ENCODE assay signal across 8 cellular contexts in the genomic region with DNA sequence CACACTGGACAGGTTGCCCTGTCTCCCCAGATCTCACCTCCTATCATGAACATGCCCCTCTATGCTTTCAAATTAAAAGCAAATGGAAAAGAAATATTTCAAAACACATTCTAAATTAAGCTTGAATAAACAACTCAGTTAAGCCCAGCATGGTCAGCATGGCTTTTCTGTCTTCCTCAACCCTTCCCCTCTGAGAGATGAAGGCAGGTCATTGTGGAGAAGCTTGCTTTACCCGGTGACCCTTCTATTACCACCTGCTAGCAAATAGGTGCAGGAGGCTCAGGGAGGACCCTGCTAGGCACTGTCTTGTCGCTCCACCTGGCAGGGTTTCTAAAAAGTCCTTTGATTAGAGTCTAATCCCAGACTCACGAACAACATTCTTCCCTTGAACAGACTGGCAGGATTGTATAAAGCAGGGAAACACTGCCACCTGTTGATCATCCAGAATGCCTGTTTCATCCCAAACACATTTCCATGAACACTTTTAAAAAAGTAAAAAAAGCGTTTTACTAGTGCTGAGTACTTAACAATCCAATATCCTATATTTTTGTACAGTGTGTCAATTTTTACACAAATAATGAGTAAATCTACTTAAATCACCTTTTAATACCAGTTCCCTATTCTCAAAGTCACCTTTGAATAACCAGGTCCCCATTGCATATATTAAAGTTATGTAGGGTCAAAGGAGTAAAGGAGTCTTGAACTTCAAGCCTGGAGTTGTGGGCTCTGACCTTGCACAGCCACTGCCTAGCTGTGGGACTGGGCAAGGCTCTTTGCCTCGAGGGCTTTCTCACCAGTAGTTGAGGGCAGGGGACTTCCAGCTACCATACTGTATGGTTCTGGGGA.
DNase-seq lines count a peak whose midpoint lies in the region; ATAC-seq and TF ChIP-seq lines count a peak whose summit lies in the region.

No MANE protein-coding gene starts in this region.

- no peaks in the 10 kb centered on the region for H3K4me1 ChIP-seq in MM.1S (ENCODE audit: low read length)

- H3K9me3 ChIP-seq in MM.1S (replicated peaks; ENCODE audit: insufficient read depth, low read length) (no peaks in the 10 kb centered on the region), SU-DHL-6 (ENCODE audit: insufficient read depth, low read length) (no peaks in the 10 kb centered on the region)

- H2AFZ ChIP-seq in MM.1S (ENCODE audit: low read length) = no peak overlapping the region
- no peak overlapping the region for H2AFZ ChIP-seq in SU-DHL-6 (ENCODE audit: low read depth, low read length, severe bottlenecking)

- peak; percentile 67 for TF ChIP-seq CTCF in MM.1S (IDR thresholded peaks at IDR 0.05; ENCODE audit: low read length)
- peak; percentile 40 for TF ChIP-seq CTCF in SU-DHL-6 (IDR thresholded peaks at IDR 0.05; ENCODE audit: insufficient read depth, low read length, poor library complexity, severe bottlenecking)
- TF ChIP-seq CTCF in progenitor cell of endocrine pancreas (IDR thresholded peaks at IDR 0.05; ENCODE audit: unreplicated experiment) = peak; percentile 85

- no peak for ATAC-seq in GM18907 (IDR thresholded peaks at IDR 0.05; ENCODE audit: unreplicated experiment)

- no peaks in the 10 kb centered on the region for H3K27me3 Mint-ChIP-seq in progenitor cell of endocrine pancreas

- H3K9me3 Mint-ChIP-seq in progenitor cell of endocrine pancreas (ENCODE audit: low read depth) = no peaks in the 10 kb centered on the region

- no peak overlapping the region for H3K27ac Mint-ChIP-seq in progenitor cell of endocrine pancreas

- no peaks in the 10 kb centered on the region for H3K27me3 ChIP-seq in MM.1S (replicated peaks; ENCODE audit: insufficient read depth, low read length)
- no peaks in the 10 kb centered on the region for H3K27me3 ChIP-seq in SU-DHL-6 (ENCODE audit: low read length)

- peaks cover 5% of the 10 kb centered on the region for H3K4me1 Mint-ChIP-seq in progenitor cell of endocrine pancreas (ENCODE audit: low read depth)

- H3K4me2 ChIP-seq in MM.1S (ENCODE audit: low read depth, low read length) = no peak overlapping the region
- H3K4me2 ChIP-seq in SU-DHL-6 (ENCODE audit: low read depth, low read length, poor library complexity, severe bottlenecking) = no peak overlapping the region

- no peak overlapping the region for H3K9ac ChIP-seq in MM.1S (ENCODE audit: low read length)
- no peak overlapping the region for H3K9ac ChIP-seq in SU-DHL-6 (ENCODE audit: low read length)

- no peak overlapping the region for H3K4me3 ChIP-seq in MM.1S (ENCODE audit: low read length)
- H3K4me3 ChIP-seq in SU-DHL-6 (ENCODE audit: insufficient read depth, low read length, poor library complexity, severe bottlenecking) = no peak overlapping the region

- H3F3A ChIP-seq in MM.1S (ENCODE audit: insufficient read depth, low read length) = no peaks in the 10 kb centered on the region
- no peaks in the 10 kb centered on the region for H3F3A ChIP-seq in SU-DHL-6 (ENCODE audit: insufficient read depth)

- H3K79me2 ChIP-seq in MM.1S (ENCODE audit: low read length) = no peaks in the 10 kb centered on the region
- H3K79me2 ChIP-seq in SU-DHL-6 (ENCODE audit: insufficient read depth, low read length) = no peaks in the 10 kb centered on the region

- H4K20me1 ChIP-seq in MM.1S (ENCODE audit: insufficient read depth, low read length) = no peaks in the 10 kb centered on the region
- H4K20me1 ChIP-seq in SU-DHL-6 (ENCODE audit: low read depth, low read length) = no peaks in the 10 kb centered on the region

- peak; percentile 84 for DNase-seq in GM03348 (ENCODE audit: low spot score)
- peak; percentile 8 for DNase-seq in MM.1S
- peak; percentile 16 for DNase-seq in germinal center (ENCODE audit: low spot score)
- no peak for DNase-seq in progenitor cell of endocrine pancreas (ENCODE audit: low spot score, unreplicated experiment)
- no peak for DNase-seq in activated effector memory CD4-positive, alpha-beta T cell treated with anti-CD3 and anti-CD28 coated beads, Interleukin-2, amount 50 U/mL, for 16 hours
- DNase-seq in GM19240 (ENCODE audit: insufficient read length, low spot score) = no peak

- H3K9me2 ChIP-seq in MM.1S (replicated peaks; ENCODE audit: insufficient read depth, low read length) (no peaks in the 10 kb centered on the region), SU-DHL-6 (replicated peaks; ENCODE audit: insufficient read depth, low read length) (no peaks in the 10 kb centered on the region)

- no peaks in the 10 kb centered on the region for H3K36me3 ChIP-seq in MM.1S (replicated peaks; ENCODE audit: insufficient read depth, low read length)
- no peaks in the 10 kb centered on the region for H3K36me3 ChIP-seq in SU-DHL-6 (ENCODE audit: low read length)

- H3K36me3 Mint-ChIP-seq in progenitor cell of endocrine pancreas (ENCODE audit: insufficient read depth) = no peaks in the 10 kb centered on the region

- no peak overlapping the region for H3K27ac ChIP-seq in MM.1S (ENCODE audit: low read length)
- no peak overlapping the region for H3K27ac ChIP-seq in SU-DHL-6 (ENCODE audit: low read depth, low read length)

- H3K4me3 Mint-ChIP-seq in progenitor cell of endocrine pancreas (ENCODE audit: low read depth) = no peak overlapping the region

Comparison
In these comparisons a context has a peak if more than half of its experiments do, and no peak if none do; other contexts are left out.
1. DNase-seq: peak in GM03348 (single experiment), MM.1S (single experiment) and germinal center (single experiment); none in progenitor cell of endocrine pancreas (single experiment), activated effector memory CD4-positive, alpha-beta T cell treated with anti-CD3 and anti-CD28 coated beads, Interleukin-2, amount 50 U/mL, for 16 hours (single experiment) and GM19240 (single experiment).
2. Peak in every context shown above with its lines, with median percentiles within 50 percentile points of each other: CTCF ChIP-seq.